In the genomic region with DNA sequence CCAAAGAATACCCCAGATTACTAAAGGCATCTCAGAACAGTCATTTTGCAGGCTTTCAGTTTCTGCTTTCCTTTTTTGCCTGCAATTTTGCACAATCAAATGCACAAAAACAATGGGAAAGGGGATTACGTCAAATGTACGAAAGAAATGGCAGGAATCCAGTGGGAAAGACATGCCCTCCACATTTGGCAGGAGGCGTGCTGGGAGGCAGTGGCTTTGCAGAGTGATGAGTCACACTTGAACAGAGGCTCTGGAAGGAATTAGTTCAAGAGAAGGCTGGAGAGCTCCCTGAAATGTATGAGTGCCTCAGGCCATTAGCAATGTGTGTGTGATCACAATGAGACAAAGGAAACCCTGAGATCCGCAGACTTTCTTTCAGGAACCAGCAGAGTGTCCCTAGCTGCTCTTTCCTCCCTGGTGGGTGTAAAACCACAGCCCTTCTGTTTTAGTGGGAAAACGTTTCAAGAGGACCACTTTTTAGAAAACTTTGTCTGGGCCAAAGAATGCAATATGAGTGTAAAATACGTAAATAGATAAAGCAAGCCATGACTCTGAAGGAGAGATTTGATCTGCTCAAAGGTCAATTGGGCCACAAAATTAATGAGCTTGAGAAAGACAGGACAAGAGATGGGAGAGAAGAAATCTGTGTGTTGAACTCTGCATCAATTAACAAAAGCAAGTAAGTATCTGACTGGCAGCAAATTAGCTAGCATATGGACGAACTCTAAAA, we compare ENCODE assay signal across 8 cellular contexts.
DNase-seq lines count a peak whose midpoint lies in the region; ATAC-seq lines count a peak whose summit lies in the region.

No MANE protein-coding gene starts in this region.

- H3K27me3 ChIP-seq in rectal smooth muscle tissue (ENCODE audit: control insufficient read depth, insufficient read depth, low read length) = no peaks in the 10 kb centered on the region

- no peak for ATAC-seq in GM19023 (IDR thresholded peaks at IDR 0.05; ENCODE audit: unreplicated experiment)
- ATAC-seq in HG02610 (IDR thresholded peaks at IDR 0.05; ENCODE audit: unreplicated experiment) = no peak

- H3K27ac ChIP-seq in rectal smooth muscle tissue (ENCODE audit: low read depth, low read length) = peak overlapping the region; percentile 86

- H3K9ac ChIP-seq in rectal smooth muscle tissue (ENCODE audit: low read length) = no peak overlapping the region

- no peaks in the 10 kb centered on the region for H3K36me3 ChIP-seq in rectal smooth muscle tissue (ENCODE audit: control insufficient read depth, insufficient read depth, low read length)

- H3K4me1 ChIP-seq in rectal smooth muscle tissue (ENCODE audit: control insufficient read depth, insufficient read depth, low read length) = peaks cover 17% of the 10 kb centered on the region

- peak overlapping the region; percentile 50 for H3K4me3 ChIP-seq in rectal smooth muscle tissue (ENCODE audit: low read length)

- DNase-seq in COR-L47 (lab: John Stamatoyannopoulos, UW) = peak; percentile 66
- peak; percentile 61 for DNase-seq in NCI-H128 (lab: John Stamatoyannopoulos, UW; ENCODE audit: unreplicated experiment)
- peak; percentile 99 for DNase-seq in astrocyte of the hippocampus (ENCODE audit: low read depth, low spot score)
- peak; percentile 68 for DNase-seq in hepatic stellate cell (ENCODE audit: low spot score)
- DNase-seq in activated CD4-positive, alpha-beta T cell treated with anti-CD3 and anti-CD28 coated beads, Interleukin-2, amount 50 U/mL, for 1 hour = no peak
